In the genomic region with DNA sequence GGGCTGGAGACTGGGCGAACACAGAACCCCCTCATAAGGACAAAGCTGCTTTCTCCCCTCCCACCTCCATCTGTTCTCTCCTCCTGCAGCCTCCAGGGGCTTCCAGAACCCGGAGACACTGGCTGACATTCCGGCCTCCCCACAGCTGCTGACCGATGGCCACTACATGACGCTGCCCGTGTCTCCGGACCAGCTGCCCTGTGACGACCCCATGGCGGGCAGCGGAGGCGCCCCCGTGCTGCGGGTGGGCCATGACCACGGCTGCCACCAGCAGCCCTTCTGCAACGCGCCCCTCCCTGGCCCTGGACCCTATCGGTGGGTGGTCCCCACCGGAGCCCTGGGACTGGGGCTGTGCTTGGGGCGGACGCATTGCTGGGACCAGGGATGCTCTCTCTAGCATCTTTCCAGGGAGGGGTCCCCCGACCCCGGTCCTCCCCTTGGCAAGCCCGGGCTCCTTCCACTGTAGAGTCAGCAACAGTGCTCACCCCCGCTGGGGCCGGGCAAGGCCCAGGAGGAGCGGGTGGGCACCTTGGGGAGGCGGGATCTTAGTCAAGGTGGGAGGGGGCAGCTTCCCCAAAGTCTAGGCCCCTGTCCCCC, we compare ENCODE assay signal across 10 cellular contexts. TPM values are rescaled to one million over a fixed set of nuclear protein-coding genes. Genes with fewer than 3 reads are reported as not detected.
"Had no signal": no experiment of that assay in that cellular context is flagged by ENCODE, and none has a peak within 500 bp of the region (broad histone marks: within the 10 kb centered on the region; RNA-seq: fewer than 3 reads in every experiment).

No MANE protein-coding gene starts in this region.

RNA-seq across cellular contexts. Expression of a gene that starts 26.6 kb away (rescaled TPM):
- total RNA-seq: activated CD8-positive, alpha-beta T cell treated with anti-CD3 and anti-CD28 coated beads for 36 hours; activated naive CD8-positive, alpha-beta T cell treated with anti-CD3 and anti-CD28 coated beads, Interleukin-2, amount 10 ng/mL, durations not matched to agents 7 days and 5 days; activated T-helper 2 cell treated with anti-CD3 and anti-CD28 coated beads, Interferon-gamma antibody, Interleukin-2, Interleukin-4, amounts not matched to agents 10 μg/mL and 5 μg/mL and 100 μg/mL, durations not matched to agents 14 hours and 24 hours and 36 hours; ascending aorta; LHCN-M2; SJCRH30; T-helper 1 cell treated with Interleukin-12 subunit alpha and Interleukin-12 subunit beta and Interleukin-4 antibody, amounts not matched to agents 30 ng/mL and 1 ng/mL, for 36 hours; T-helper 2 cell treated with Interferon-gamma antibody and Interleukin-4, amounts not matched to agents 100 ng/mL and 5 ng/mL, for 36 hours had no signal
- polyA plus RNA-seq: adipose tissue had no signal

RNA-seq across cellular contexts. Expression of a gene that starts 56.8 kb away (rescaled TPM):
- total RNA-seq: ascending aorta, NCI-H460, SJCRH30 had no signal
